ENCODE assay signal across 1 cellular context in the genomic region with DNA sequence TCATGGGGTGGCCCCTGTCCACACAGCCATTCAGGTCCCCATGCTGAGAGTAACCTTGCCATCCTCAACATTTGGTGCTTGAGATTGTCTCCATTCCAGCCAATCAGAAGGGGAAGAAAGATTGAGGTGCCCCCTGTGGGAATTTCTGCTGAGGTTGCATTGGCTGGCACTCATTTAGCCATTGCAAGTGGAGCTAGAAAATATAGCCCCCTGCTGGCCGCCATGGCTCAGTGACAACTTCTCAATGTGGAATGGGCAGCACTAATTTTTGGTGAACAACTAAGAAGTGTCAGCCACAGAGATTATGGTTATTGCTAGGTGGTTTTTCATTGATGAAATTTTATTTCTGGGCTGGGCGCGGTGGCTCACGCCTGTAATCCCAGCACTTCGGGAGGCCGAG.
TF ChIP-seq lines count a peak whose summit lies in the region.

No MANE protein-coding gene starts in this region.

TF ChIP-seq in GM23338, 12 proteins besides CTCF, POLR2A, EP300 and RAD21 (continued from another document):
- TF ChIP-seq, protein P1, sequence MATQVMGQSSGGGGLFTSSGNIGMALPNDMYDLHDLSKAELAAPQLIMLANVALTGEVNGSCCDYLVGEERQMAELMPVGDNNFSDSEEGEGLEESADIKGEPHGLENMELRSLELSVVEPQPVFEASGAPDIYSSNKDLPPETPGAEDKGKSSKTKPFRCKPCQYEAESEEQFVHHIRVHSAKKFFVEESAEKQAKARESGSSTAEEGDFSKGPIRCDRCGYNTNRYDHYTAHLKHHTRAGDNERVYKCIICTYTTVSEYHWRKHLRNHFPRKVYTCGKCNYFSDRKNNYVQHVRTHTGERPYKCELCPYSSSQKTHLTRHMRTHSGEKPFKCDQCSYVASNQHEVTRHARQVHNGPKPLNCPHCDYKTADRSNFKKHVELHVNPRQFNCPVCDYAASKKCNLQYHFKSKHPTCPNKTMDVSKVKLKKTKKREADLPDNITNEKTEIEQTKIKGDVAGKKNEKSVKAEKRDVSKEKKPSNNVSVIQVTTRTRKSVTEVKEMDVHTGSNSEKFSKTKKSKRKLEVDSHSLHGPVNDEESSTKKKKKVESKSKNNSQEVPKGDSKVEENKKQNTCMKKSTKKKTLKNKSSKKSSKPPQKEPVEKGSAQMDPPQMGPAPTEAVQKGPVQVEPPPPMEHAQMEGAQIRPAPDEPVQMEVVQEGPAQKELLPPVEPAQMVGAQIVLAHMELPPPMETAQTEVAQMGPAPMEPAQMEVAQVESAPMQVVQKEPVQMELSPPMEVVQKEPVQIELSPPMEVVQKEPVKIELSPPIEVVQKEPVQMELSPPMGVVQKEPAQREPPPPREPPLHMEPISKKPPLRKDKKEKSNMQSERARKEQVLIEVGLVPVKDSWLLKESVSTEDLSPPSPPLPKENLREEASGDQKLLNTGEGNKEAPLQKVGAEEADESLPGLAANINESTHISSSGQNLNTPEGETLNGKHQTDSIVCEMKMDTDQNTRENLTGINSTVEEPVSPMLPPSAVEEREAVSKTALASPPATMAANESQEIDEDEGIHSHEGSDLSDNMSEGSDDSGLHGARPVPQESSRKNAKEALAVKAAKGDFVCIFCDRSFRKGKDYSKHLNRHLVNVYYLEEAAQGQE (IDR thresholded peaks at IDR 0.05; ENCODE audit: unreplicated experiment), result no peak
- TF ChIP-seq ZNF114 (CRISPR knock-in tag; IDR thresholded peaks at IDR 0.05), result no peak
